In genomic region chr13:81664872-81665271, GRCh38 we compare ENCODE assay signal across 25 cellular contexts.
"Had no signal": no experiment of that assay in that cellular context is flagged by ENCODE, and none has a peak within 500 bp of the region (broad histone marks: within the 10 kb centered on the region; RNA-seq: fewer than 3 reads in every experiment).

No MANE protein-coding gene starts in this region.

- ATAC-seq: effector memory CD8-positive, alpha-beta T cell; foreskin keratinocyte; gastroesophageal sphincter; heart left ventricle; mucosa of descending colon; natural killer cell treated with Interleukin-12 subunit alpha and Interleukin-12 subunit beta and Interleukin-15 and Interleukin-18, amount 100 ng/mL, for 72 hours; pancreas; right lobe of liver; stimulated activated naive B cell treated with anti-CD40 and anti-IgM and Interleukin-4, amounts not matched to agents 10 μg/mL and 1 μg/mL and 100 μg/mL, for 72 hours had no signal

- H3K9me3 ChIP-seq: esophagus muscularis mucosa, gastroesophageal sphincter, heart left ventricle, mucosa of descending colon, neutrophil, pancreas, right lobe of liver, thoracic aorta, tibial nerve, upper lobe of left lung had no signal

- H3K4me1 Mint-ChIP-seq: neural crest cell had no signal

- H3K4me3 ChIP-seq: esophagus muscularis mucosa, gastroesophageal sphincter, heart left ventricle, hepatocyte, lung, mucosa of descending colon, pancreas, right lobe of liver, thoracic aorta, tibial nerve, upper lobe of left lung had no signal

- DNase-seq: cortex of kidney; effector memory CD8-positive, alpha-beta T cell; foreskin keratinocyte; heart left ventricle; mucosa of descending colon; naive B cell; pancreas; right lobe of liver; small intestine; stimulated activated CD4-positive, alpha-beta T cell treated with anti-CD3 and anti-CD28 coated beads, Interleukin-15, amount 100 ng/mL, for 24 hours; stimulated activated CD4-positive, alpha-beta T cell treated with anti-CD3 and anti-CD28 coated beads, Interleukin-2, amount 100 ng/mL, for 48 hours; stimulated activated naive B cell treated with anti-CD40 and anti-IgM and Interleukin-4, amounts not matched to agents 10 μg/mL and 1 μg/mL and 100 μg/mL, for 72 hours; upper lobe of left lung had no signal

- H3K27ac Mint-ChIP-seq: effector memory CD8-positive, alpha-beta T cell; memory B cell; mesothelial cell of epicardium; naive B cell; natural killer cell treated with Interleukin-12 subunit alpha and Interleukin-12 subunit beta and Interleukin-15 and Interleukin-18, amount 100 ng/mL, for 72 hours; stimulated activated naive B cell treated with anti-CD40 and anti-IgM and Interleukin-4, amounts not matched to agents 10 μg/mL and 1 μg/mL and 100 μg/mL, for 72 hours; stimulated activated naive CD8-positive, alpha-beta T cell treated with anti-CD3 and anti-CD28 coated beads, Interleukin-15, Interleukin-2, amounts not matched to agents 100 ng/mL and 50 ng/mL, for 24 hours had no signal

- H3K36me3 Mint-ChIP-seq: memory B cell; mesothelial cell of epicardium; naive B cell; stimulated activated naive B cell treated with anti-CD40 and anti-IgM and Interleukin-4, amounts not matched to agents 10 μg/mL and 1 μg/mL and 100 μg/mL, for 72 hours had no signal

- H3K27me3 Mint-ChIP-seq: effector memory CD8-positive, alpha-beta T cell; memory B cell; naive B cell; natural killer cell treated with Interleukin-12 subunit alpha and Interleukin-12 subunit beta and Interleukin-15 and Interleukin-18, amount 100 ng/mL, for 72 hours; stimulated activated naive B cell treated with anti-CD40 and anti-IgM and Interleukin-4, amounts not matched to agents 10 μg/mL and 1 μg/mL and 100 μg/mL, for 72 hours; stimulated activated naive CD8-positive, alpha-beta T cell treated with anti-CD3 and anti-CD28 coated beads, Interleukin-15, Interleukin-2, amounts not matched to agents 100 ng/mL and 50 ng/mL, for 24 hours had no signal

- H3K4me3 Mint-ChIP-seq: effector memory CD8-positive, alpha-beta T cell; memory B cell; mesothelial cell of epicardium; naive B cell; natural killer cell treated with Interleukin-12 subunit alpha and Interleukin-12 subunit beta and Interleukin-15 and Interleukin-18, amount 100 ng/mL, for 72 hours; neural crest cell; stimulated activated naive B cell treated with anti-CD40 and anti-IgM and Interleukin-4, amounts not matched to agents 10 μg/mL and 1 μg/mL and 100 μg/mL, for 72 hours; stimulated activated naive CD8-positive, alpha-beta T cell treated with anti-CD3 and anti-CD28 coated beads, Interleukin-15, Interleukin-2, amounts not matched to agents 100 ng/mL and 50 ng/mL, for 24 hours had no signal
